ENCODE assay signal across 23 cellular contexts in the genomic region with DNA sequence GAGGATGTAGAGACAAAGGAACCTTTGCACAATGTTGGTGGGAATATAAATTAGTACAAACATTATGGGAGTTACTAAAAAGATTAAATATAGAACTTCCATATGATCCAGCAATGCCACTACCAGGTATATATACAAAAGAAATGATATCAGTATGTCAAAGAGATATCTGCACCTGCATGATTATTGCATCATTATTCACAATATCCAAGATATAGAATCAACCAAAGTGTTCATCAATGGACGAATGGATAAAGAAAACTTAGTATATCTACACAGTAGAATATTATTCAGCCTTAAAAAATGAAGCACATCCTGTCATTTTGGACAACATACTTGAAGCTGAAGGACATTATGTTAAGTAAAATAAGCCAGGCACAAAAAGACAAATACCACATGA.
DNase-seq lines count a peak whose midpoint lies in the region; ATAC-seq, FAIRE-seq and TF ChIP-seq lines count a peak whose summit lies in the region.
"Had no signal": no experiment of that assay in that cellular context is flagged by ENCODE, and none has a peak within 500 bp of the region (broad histone marks: within the 10 kb centered on the region; RNA-seq: fewer than 3 reads in every experiment).

No MANE protein-coding gene starts in this region.

- no TSS peak for BruUV-seq in IMR-90 (replicated peaks; lab: Mats Ljungman, UMichigan)
- no TSS peak for BruUV-seq in PC-9 (replicated peaks; lab: Mats Ljungman, UMichigan)
- no TSS peak for BruUV-seq in K562 (replicated peaks; lab: Mats Ljungman, UMichigan)

- TF ChIP-seq POLR2A in IMR-90 (IDR thresholded peaks at IDR 0.05; ENCODE audit: low read depth, low read length) (no peak), K562 (conservative IDR thresholded peaks at IDR 0.05) (no peak), GM12891 (IDR thresholded peaks at IDR 0.05; ENCODE audit: low read depth, low read length) (no peak)

- CTCF ChIA-PET in IMR-90 (lab: Yijun Ruan, JAX) (no interaction called here), PC-9 (lab: Charles Lee) (no interaction called here), K562 (lab: Yijun Ruan, JAX; ENCODE audit: low intra/inter-chr PET ratio) (no interaction called here)

- H3K9me1 ChIP-seq in IMR-90 (ENCODE audit: insufficient read depth, low read length) (no peaks in the 10 kb centered on the region), K562 (ENCODE audit: control insufficient read depth, insufficient read depth, low read length) (no peaks in the 10 kb centered on the region)

- H3K36me3 ChIP-seq in IMR-90 (ENCODE audit: control insufficient read depth, insufficient read depth, low read length) (no peaks in the 10 kb centered on the region), PC-9 (ENCODE audit: low read depth) (no peaks in the 10 kb centered on the region), K562 (ENCODE audit: control insufficient read depth, insufficient read depth, low read length) (no peaks in the 10 kb centered on the region)
- H3K36me3 ChIP-seq: BE2C, BLaER1 had no signal

- no peak overlapping the region for H4K5ac ChIP-seq in IMR-90 (ENCODE audit: low read depth, low read length)

- H3K27me3 ChIP-seq in IMR-90 (ENCODE audit: control insufficient read depth, insufficient read depth, low read length) (no peaks in the 10 kb centered on the region), PC-9 (ENCODE audit: insufficient read depth, low read depth) (no peaks in the 10 kb centered on the region), K562 (ENCODE audit: control insufficient read depth in 2 of 2, insufficient read depth in 2 of 2, low read length in 2 of 2) (no peaks in the 10 kb centered on the region)
- H3K27me3 ChIP-seq: BE2C, BLaER1 had no signal

- no peak overlapping the region for H2BK5ac ChIP-seq in IMR-90 (ENCODE audit: low read depth, low read length, poor library complexity, severe bottlenecking)

- H3K9me2 ChIP-seq in PC-9 (ENCODE audit: insufficient read depth): no peaks in the 10 kb centered on the region

- H3K27ac ChIP-seq in IMR-90 (ENCODE audit: insufficient read depth, low read length) (no peak overlapping the region), PC-9 (no peak overlapping the region), K562 (ENCODE audit: extremely low read depth, low read depth, low read length) (no peak overlapping the region)
- H3K27ac ChIP-seq: BLaER1 had no signal

- H3K56ac ChIP-seq in IMR-90 (ENCODE audit: extremely low read depth, insufficient read depth, low read length): no peak overlapping the region

- no peak overlapping the region for H2AFZ ChIP-seq in IMR-90 (replicated peaks; ENCODE audit: low read length, poor library complexity)
- no peak overlapping the region for H2AFZ ChIP-seq in PC-9
- no peak overlapping the region for H2AFZ ChIP-seq in K562 (ENCODE audit: low read depth, low read length)

- H3K4me1 ChIP-seq in IMR-90 (ENCODE audit: control insufficient read depth, insufficient read depth, low read length): no peaks in the 10 kb centered on the region
- no peaks in the 10 kb centered on the region for H3K4me1 ChIP-seq in PC-9 (replicated peaks; ENCODE audit: insufficient read depth)
- no peaks in the 10 kb centered on the region for H3K4me1 ChIP-seq in K562 (replicated peaks in 1 of 2; ENCODE audit: control insufficient read depth in 2 of 2, insufficient read depth in 2 of 2, low read length in 2 of 2)
- H3K4me1 ChIP-seq: BE2C, BLaER1 had no signal

- H4K91ac ChIP-seq in IMR-90 (ENCODE audit: insufficient read depth, low read depth, low read length): no peak overlapping the region

- no peak overlapping the region for H2BK20ac ChIP-seq in IMR-90 (ENCODE audit: low read depth, low read length)

- no peak overlapping the region for H2AK9ac ChIP-seq in IMR-90 (replicated peaks; ENCODE audit: low read depth, low read length, poor library complexity)

- no peak for TF ChIP-seq EP300 in K562 (IDR thresholded peaks at IDR 0.05; ENCODE audit: low read length)

- no peak overlapping the region for H3K4ac ChIP-seq in IMR-90 (ENCODE audit: low read depth, low read length)

- FAIRE-seq in K562 (lab: Jason Lieb, UNC): no peak
- FAIRE-seq in GM12891 (lab: Jason Lieb, UNC): no peak
- FAIRE-seq: A204.1, GM12878, GM19239 had no signal

- no peak overlapping the region for H3K23ac ChIP-seq in IMR-90 (ENCODE audit: low read depth, low read length)

- no peak overlapping the region for H3K4me3 ChIP-seq in IMR-90 (ENCODE audit: insufficient read depth, low read depth, low read length)
- peak overlapping the region; percentile 26; the same call in 1 of the 2 replicates for H3K4me3 ChIP-seq in PC-9
- H3K4me3 ChIP-seq in K562: no peak overlapping the region
- H3K4me3 ChIP-seq: BLaER1, GM12878 had no signal

- intact Hi-C loops in IMR-90 (cut with micrococcal nuclease): no loop called here
- intact Hi-C loops in PC-9 (cut with micrococcal nuclease; ENCODE audit: unreplicated experiment): no loop called here
- intact Hi-C loops in K562 (cut with micrococcal nuclease): no loop called here

- H3K79me2 ChIP-seq in PC-9 (ENCODE audit: low read depth) (no peaks in the 10 kb centered on the region), K562 (ENCODE audit: control insufficient read depth, insufficient read depth, low read length) (no peaks in the 10 kb centered on the region)

- DNase-seq in IMR-90: no peak
- DNase-seq in PC-9: no peak
- no peak for DNase-seq in K562 (ENCODE audit: extremely low read depth in 1 of 4, low spot score in 3 of 4)
- no peak for DNase-seq in GM12891 (ENCODE audit: insufficient read length, low spot score)
- DNase-seq in OCI-M2 (lab: John Stamatoyannopoulos, UW; ENCODE audit: unreplicated experiment): no peak
- DNase-seq: 8988T; ACHN; BE2C; C1 segment of cervical spinal cord; CD4-positive, alpha-beta memory T cell; CD4-positive, CD25-positive, alpha-beta regulatory T cell; CD8-positive, alpha-beta memory T cell; COR-L47; DMS 273 treated with DMSO at 0.1 percent for 48 hours; DMS153; DMS79; DND-41; EL; GDM1 had no signal

- H2BK120ac ChIP-seq in IMR-90 (ENCODE audit: low read depth, low read length): no peak overlapping the region

- no peak overlapping the region for H2AK5ac ChIP-seq in IMR-90 (ENCODE audit: low read depth, low read length)

- dilution Hi-C loops in IMR-90 (cut with HindIII; ENCODE audit: low sequenced_read_pairs, unreplicated experiment): no loop called here

- H3F3A ChIP-seq in PC-9 (ENCODE audit: insufficient read depth, low read depth): no peaks in the 10 kb centered on the region

- no peak for TF ChIP-seq CTCF in IMR-90 (conservative IDR thresholded peaks at IDR 0.05; ENCODE audit: low read depth, low read length)
- TF ChIP-seq CTCF in PC-9 (conservative IDR thresholded peaks at IDR 0.05): no peak
- TF ChIP-seq CTCF in K562 (IDR thresholded peaks at IDR 0.05 in 2 of 3, conservative IDR thresholded peaks at IDR 0.05 in 1 of 3; ENCODE audit: insufficient read depth in 2 of 3, low read depth in 1 of 3, low read length in 3 of 3): no peak

- no peak overlapping the region for H2BK15ac ChIP-seq in IMR-90 (ENCODE audit: low read depth, low read length)

- TF ChIP-seq RAD21 in IMR-90 (IDR thresholded peaks at IDR 0.05; ENCODE audit: low read length) (no peak), K562 (CRISPR knock-in tag; conservative IDR thresholded peaks at IDR 0.05 in 1 of 2, IDR thresholded peaks at IDR 0.05 in 1 of 2) (no peak)

- in situ Hi-C loops in IMR-90 (cut with MboI; ENCODE audit: low sequenced_read_pairs): no loop called here
- in situ Hi-C loops in K562 (cut with MboI): no loop called here

- H3K79me1 ChIP-seq in IMR-90 (ENCODE audit: low read depth in 1 of 2, low read length in 2 of 2): no peaks in the 10 kb centered on the region

- ATAC-seq in IMR-90 (ENCODE audit: low read depth): no peak
- no peak for ATAC-seq in K562
- ATAC-seq: GM12878 had no signal

- H3K9me3 ChIP-seq in IMR-90 (ENCODE audit: control insufficient read depth, insufficient read depth, low read length) (no peaks in the 10 kb centered on the region), PC-9 (ENCODE audit: insufficient read depth, low read depth) (no peaks in the 10 kb centered on the region), K562 (replicated peaks; ENCODE audit: control insufficient read depth, insufficient read depth, low read depth, low read length) (no peaks in the 10 kb centered on the region)
- H3K9me3 ChIP-seq: BE2C, BLaER1 had no signal

- H4K20me1 ChIP-seq in IMR-90 (ENCODE audit: insufficient read depth, low read length) (no peaks in the 10 kb centered on the region), PC-9 (ENCODE audit: insufficient read depth) (no peaks in the 10 kb centered on the region), K562 (replicated peaks; ENCODE audit: control insufficient read depth, insufficient read depth, low read length) (no peaks in the 10 kb centered on the region)
- H4K20me1 ChIP-seq: BLaER1 had no signal

- no peak overlapping the region for H3K4me2 ChIP-seq in IMR-90 (ENCODE audit: low read depth, low read length)
- H3K4me2 ChIP-seq in PC-9: peak overlapping the region; percentile 47; the same call in 1 of the 2 replicates
- no peak overlapping the region for H3K4me2 ChIP-seq in K562 (ENCODE audit: insufficient read depth, low read length)
- H3K4me2 ChIP-seq: BLaER1 had no signal

- H4K8ac ChIP-seq in IMR-90 (ENCODE audit: low read depth in 2 of 2, low read length in 2 of 2): no peak overlapping the region

- POLR2A ChIA-PET in IMR-90 (lab: Charles Lee; ENCODE audit: unreplicated experiment) (no interaction called here), PC-9 (lab: Charles Lee; ENCODE audit: unreplicated experiment) (no interaction called here), K562 (lab: Yijun Ruan, JAX) (no interaction called here)

- no peak overlapping the region for H3K18ac ChIP-seq in IMR-90 (ENCODE audit: low read depth, low read length)

- no CpG with 5 or more reads among the region's 1 CpG for WGBS in IMR-90 (ENCODE audit: extremely low coverage in 2 of 2, insufficient read length in 1 of 2), 2 experiments
- 0% methylated on average over 1 of the region's 1 CpG for WGBS in K562 (ENCODE audit: insufficient coverage, low coverage, missing lambda C conversion rate)

- H3K14ac ChIP-seq in IMR-90 (replicated peaks; ENCODE audit: low read depth, low read length): no peak overlapping the region

- H3K9ac ChIP-seq in IMR-90 (ENCODE audit: low read depth, low read length) (no peak overlapping the region), K562 (ENCODE audit: insufficient read depth in 1 of 2, low read depth in 2 of 2, low read length in 2 of 2) (no peak overlapping the region)
- H3K9ac ChIP-seq: BLaER1 had no signal

TF ChIP-seq in IMR-90, 13 proteins besides CTCF, POLR2A, EP300 and RAD21:
- TF ChIP-seq MAZ (IDR thresholded peaks at IDR 0.05; ENCODE audit: borderline replicate concordance, low read depth, low read length) (no peak), CEBPB (IDR thresholded peaks at IDR 0.05; ENCODE audit: low read depth, low read length) (peak; percentile 52; the same call in 1 of the 2 replicates)

TF ChIP-seq in GM12891, 5 proteins besides CTCF, POLR2A, EP300 and RAD21:
- TF ChIP-seq POLR2AphosphoS5 (IDR thresholded peaks at IDR 0.05; ENCODE audit: low read depth, low read length): no peak
TF ChIP-seq in GM12891: peak in this region for 0.
